ENCODE assay signal across 9 cellular contexts in the genomic region with DNA sequence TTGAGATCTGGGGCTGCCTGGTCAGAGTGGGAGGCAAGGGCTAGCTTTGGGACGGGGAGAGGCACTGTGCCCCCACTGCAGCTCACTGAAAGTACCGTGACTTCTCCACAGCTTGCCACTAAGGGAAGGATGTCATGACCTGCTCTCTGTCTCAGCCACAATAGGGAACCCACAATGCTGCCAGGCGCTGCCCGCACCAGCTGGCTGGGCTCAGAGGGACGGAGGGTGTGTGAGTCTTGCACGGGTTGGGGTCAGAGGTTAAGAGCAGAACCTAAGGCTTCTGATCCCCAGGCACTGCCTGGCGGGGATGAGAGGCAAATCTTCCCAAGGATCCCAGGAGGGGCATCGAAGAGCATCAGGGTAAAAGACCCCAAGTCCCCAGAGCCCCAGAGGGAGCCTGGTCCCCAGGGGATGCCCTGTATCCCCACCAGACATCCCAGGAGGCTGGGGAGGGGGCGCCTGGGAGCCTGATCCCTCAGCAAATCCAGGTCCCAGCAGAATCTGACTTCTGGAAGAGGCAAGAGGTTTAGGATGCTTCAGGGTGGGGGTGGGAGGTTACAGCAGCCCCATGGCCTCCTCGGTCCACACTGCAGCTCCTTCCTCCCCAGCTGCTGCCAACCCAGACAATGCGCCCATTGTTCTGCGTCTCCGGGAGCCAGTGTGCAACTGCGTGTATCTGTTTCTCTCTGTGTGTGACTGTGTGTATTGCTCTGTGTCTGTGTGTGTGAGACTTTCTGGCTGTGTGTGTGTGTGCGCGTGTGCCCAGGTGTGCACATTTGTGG. TPM values are rescaled to one million over a fixed set of nuclear protein-coding genes. Genes with fewer than 3 reads are reported as not detected.
DNase-seq lines count a peak whose midpoint lies in the region; ATAC-seq, FAIRE-seq and TF ChIP-seq lines count a peak whose summit lies in the region.
"Had no signal": no experiment of that assay in that cellular context is flagged by ENCODE, and none has a peak within 500 bp of the region (broad histone marks: within the 10 kb centered on the region; RNA-seq: fewer than 3 reads in every experiment).

No MANE protein-coding gene starts in this region.

- CTCF ChIA-PET in CD8-positive, alpha-beta T cell (lab: Charles Lee), result interaction anchor here (0.9 to 1.9 kb wide), 5 partner anchors 12 to 131 kb away, joined by 3 to 7 read pairs (median 5); no protein-coding TSS in a partner anchor

- peaks cover 38% of the 10 kb centered on the region for H3K4me1 Mint-ChIP-seq in CD8-positive, alpha-beta T cell (ENCODE audit: low read depth)

- intact Hi-C loops in CD8-positive, alpha-beta T cell (cut with DNase I, micrococcal nuclease), result loop anchor here (2.0 to 5.0 kb wide), 2 partner anchors 116 to 313 kb away; a partner anchor contains a TSS

- H3K4me3 ChIP-seq in CD8-positive, alpha-beta T cell (ENCODE audit: low read depth, low read length), result no peak overlapping the region
- H3K4me3 ChIP-seq: SJSA1 had no signal

- H3K9me3 Mint-ChIP-seq in CD8-positive, alpha-beta T cell, result no peaks in the 10 kb centered on the region

- POLR2A ChIA-PET in CD8-positive, alpha-beta T cell (lab: Charles Lee), result interaction anchor here (0.9 to 4.1 kb wide), 6 partner anchors 13 to 97 kb away, joined by 3 to 51 read pairs (median 31); a partner anchor contains a TSS

- H3K4me3 Mint-ChIP-seq in CD8-positive, alpha-beta T cell, result peak overlapping the region; percentile 38

- no peaks in the 10 kb centered on the region for H3K27me3 ChIP-seq in CD8-positive, alpha-beta T cell (ENCODE audit: insufficient read depth, low read length)
- H3K27me3 ChIP-seq: SJSA1 had no signal

- H3K36me3 ChIP-seq in CD8-positive, alpha-beta T cell (ENCODE audit: insufficient read depth, low read length), result no peaks in the 10 kb centered on the region

- TF ChIP-seq CTCF in CD8-positive, alpha-beta T cell (IDR thresholded peaks at IDR 0.05), result no peak
- no peak for TF ChIP-seq CTCF in GM20000 (IDR thresholded peaks at IDR 0.05; ENCODE audit: extremely low read depth, missing control alignments)

- H3K27ac Mint-ChIP-seq in CD8-positive, alpha-beta T cell, result no peak overlapping the region

- H3K36me3 Mint-ChIP-seq in CD8-positive, alpha-beta T cell, result peaks cover 8% of the 10 kb centered on the region

- H3K4me1 ChIP-seq in CD8-positive, alpha-beta T cell (ENCODE audit: insufficient read depth, low read length), result peaks cover 27% of the 10 kb centered on the region

- no peak for FAIRE-seq in RCC 7860 (lab: Jason Lieb, UNC)

- no peak for DNase-seq in CD8-positive, alpha-beta T cell
- DNase-seq in MV-4-11 (lab: John Stamatoyannopoulos, UW) (peak; percentile 92), astrocyte of the hippocampus (ENCODE audit: low read depth, low spot score) (peak; percentile 68), myocyte (ENCODE audit: low read depth) (peak; percentile 73), DMS 273 (lab: John Stamatoyannopoulos, UW; ENCODE audit: unreplicated experiment) (no peak), GM20000 (ENCODE audit: low spot score) (no peak), RCC 7860 (ENCODE audit: low spot score) (no peak), iPS-NIHi7 (ENCODE audit: extremely low spot score) (no peak)

- ATAC-seq in CD8-positive, alpha-beta T cell, result no peak

- no peak overlapping the region for H3K27ac ChIP-seq in CD8-positive, alpha-beta T cell (ENCODE audit: low read depth, low read length)
- H3K27ac ChIP-seq: SJSA1 had no signal

- H3K27me3 Mint-ChIP-seq in CD8-positive, alpha-beta T cell (ENCODE audit: low read depth), result no peaks in the 10 kb centered on the region

- H3K9me3 ChIP-seq in CD8-positive, alpha-beta T cell (ENCODE audit: low read length), result no peaks in the 10 kb centered on the region
- H3K9me3 ChIP-seq: SJSA1 had no signal

RNA-seq across cellular contexts. Expression of a gene that starts 2.0 kb away (rescaled TPM):
- 10 to 100 TPM; 30.5 to 30.7 TPM for total RNA-seq in CD8-positive, alpha-beta T cell
- total RNA-seq in myocyte, result 65.5 and 94.0 TPM in 2 replicates
- 47.0 TPM for polyA plus RNA-seq in myocyte (2012)

RNA-seq across cellular contexts. Expression of a gene that starts 24.2 kb away (rescaled TPM):
- 10 to 100 TPM; 29.9 to 36.0 TPM for total RNA-seq in CD8-positive, alpha-beta T cell
- total RNA-seq in myocyte, result 4.4 and 5.2 TPM in 2 replicates
- 4.6 TPM for polyA plus RNA-seq in myocyte (2012)

RNA-seq across cellular contexts. Expression of a gene that starts 24.3 kb away (rescaled TPM):
- total RNA-seq in CD8-positive, alpha-beta T cell, result under 1 TPM; 0.22 to 0.42 TPM
- total RNA-seq in myocyte, result 0.88 and 1.0 TPM in 2 replicates
- polyA plus RNA-seq in myocyte (2012), result 3.1 TPM
- total RNA-seq: SJSA1 had no signal

RNA-seq across cellular contexts. Expression of a gene that starts 46.2 kb away (rescaled TPM):
- total RNA-seq in CD8-positive, alpha-beta T cell, result 10 to 100 TPM; 57.8 to 61.4 TPM
- 21.0 and 21.4 TPM in 2 replicates for total RNA-seq in myocyte
- polyA plus RNA-seq in myocyte (2012), result 26.6 TPM

RNA-seq across cellular contexts. Expression of a gene that starts 56.2 kb away (rescaled TPM):
- 100 to 1,000 TPM; 189 to 201 TPM for total RNA-seq in CD8-positive, alpha-beta T cell
- total RNA-seq in myocyte, result 62.8 and 63.2 TPM in 2 replicates
- polyA plus RNA-seq in myocyte (2012), result 68.3 TPM

Comparison
In these comparisons a context has a peak if more than half of its experiments do, and no peak if none do; other contexts are left out.
1. DNase-seq: peak in MV-4-11 (single experiment), astrocyte of the hippocampus (single experiment) and myocyte (single experiment); none in CD8-positive, alpha-beta T cell (0 of 7), DMS 273 (single experiment), GM20000 (single experiment), RCC 7860 (single experiment) and iPS-NIHi7 (single experiment).